ENCODE assay signal across 8 cellular contexts in the genomic region with DNA sequence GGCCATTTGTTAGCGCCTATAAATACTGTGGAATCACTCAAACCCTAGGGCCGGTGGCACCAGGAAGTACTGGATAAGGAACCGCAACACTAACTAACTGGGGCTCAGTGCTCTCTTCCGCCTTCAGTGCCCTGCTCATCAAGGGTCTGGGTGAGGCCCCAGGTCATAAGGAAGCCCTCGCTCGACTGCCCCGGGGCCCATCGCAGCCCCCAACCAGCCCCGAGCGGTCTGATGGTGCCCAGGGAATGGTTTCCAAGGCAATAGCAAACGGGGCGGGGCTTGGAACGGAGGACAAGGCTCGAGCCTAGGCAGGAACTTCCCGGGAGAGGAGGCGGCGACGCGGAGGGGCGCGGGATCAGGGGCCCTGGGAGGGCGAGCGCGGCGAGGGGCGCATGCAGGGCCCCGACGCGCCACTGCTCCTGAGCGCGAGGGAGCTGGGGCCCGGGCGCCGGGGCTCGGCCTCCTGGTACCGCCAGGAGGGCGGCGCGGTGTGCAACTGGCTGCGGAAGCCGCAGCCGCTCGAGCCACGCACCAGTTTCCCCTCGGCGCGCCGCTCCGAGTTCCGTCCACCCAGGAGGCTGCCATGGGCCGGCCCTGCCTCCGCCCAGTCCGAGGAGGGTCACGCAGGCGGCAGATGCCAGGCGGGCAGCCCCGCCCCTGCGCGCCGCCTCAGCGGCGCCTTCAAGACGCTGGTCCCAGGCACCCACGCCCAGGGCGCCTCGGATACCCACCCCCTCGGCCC. TPM values are rescaled to one million over a fixed set of nuclear protein-coding genes. Genes with fewer than 3 reads are reported as not detected.
DNase-seq lines count a peak whose midpoint lies in the region; ATAC-seq and TF ChIP-seq lines count a peak whose summit lies in the region.

A gene with protein sequence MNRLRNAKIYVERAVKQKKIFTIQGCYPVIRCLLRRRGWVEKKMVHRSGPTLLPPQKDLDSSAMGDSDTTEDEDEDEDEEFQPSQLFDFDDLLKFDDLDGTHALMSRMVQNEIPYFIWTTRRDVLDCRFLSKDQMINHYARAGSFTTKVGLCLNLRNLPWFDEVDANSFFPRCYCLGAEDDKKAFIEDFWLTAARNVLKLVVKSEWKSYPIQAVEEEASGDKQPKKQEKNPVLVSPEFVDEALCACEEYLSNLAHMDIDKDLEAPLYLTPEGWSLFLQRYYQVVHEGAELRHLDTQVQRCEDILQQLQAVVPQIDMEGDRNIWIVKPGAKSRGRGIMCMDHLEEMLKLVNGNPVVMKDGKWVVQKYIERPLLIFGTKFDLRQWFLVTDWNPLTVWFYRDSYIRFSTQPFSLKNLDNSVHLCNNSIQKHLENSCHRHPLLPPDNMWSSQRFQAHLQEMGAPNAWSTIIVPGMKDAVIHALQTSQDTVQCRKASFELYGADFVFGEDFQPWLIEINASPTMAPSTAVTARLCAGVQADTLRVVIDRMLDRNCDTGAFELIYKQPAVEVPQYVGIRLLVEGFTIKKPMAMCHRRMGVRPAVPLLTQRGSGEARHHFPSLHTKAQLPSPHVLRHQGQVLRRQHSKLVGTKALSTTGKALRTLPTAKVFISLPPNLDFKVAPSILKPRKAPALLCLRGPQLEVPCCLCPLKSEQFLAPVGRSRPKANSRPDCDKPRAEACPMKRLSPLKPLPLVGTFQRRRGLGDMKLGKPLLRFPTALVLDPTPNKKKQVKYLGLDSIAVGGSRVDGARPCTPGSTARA (plus strand): TSS at position 648 of the 742 bp plus-strand sequence. CDS start 400 bp downstream, outside the sequence.

- peak; percentile 38 to 75 (median 56) for DNase-seq in CD4-positive, CD25-positive, alpha-beta regulatory T cell
- DNase-seq in HuH-7.5 (ENCODE audit: low spot score): peak; percentile 88
- peak; percentile 57 for DNase-seq in SKM-1 (lab: John Stamatoyannopoulos, UW; ENCODE audit: unreplicated experiment)
- peak; percentile 44 for DNase-seq in activated naive CD8-positive, alpha-beta T cell treated with anti-CD3 and anti-CD28 coated beads, Interleukin-2, amount 50 U/mL, for 24 hours
- DNase-seq in glutamatergic neuron: peak; percentile 88
- peak; percentile 40 for DNase-seq in occipital lobe (lab: John Stamatoyannopoulos, UW)
- peak; percentile 90 to 94 for DNase-seq in aorta

- H3K4me3 Mint-ChIP-seq in CD4-positive, CD25-positive, alpha-beta regulatory T cell: peak within 1 kb of the TSS; percentile 92 to 95 (median 94)
- H3K4me3 Mint-ChIP-seq in activated naive CD8-positive, alpha-beta T cell treated with anti-CD3 and anti-CD28 coated beads, Interleukin-2, amount 50 U/mL, for 24 hours: peak within 1 kb of the TSS; percentile 71
- peak within 1 kb of the TSS; percentile 85 for H3K4me3 Mint-ChIP-seq in glutamatergic neuron (ENCODE audit: unreplicated experiment)

- no peaks in the 10 kb centered on the region for H3K9me3 Mint-ChIP-seq in CD4-positive, CD25-positive, alpha-beta regulatory T cell
- H3K9me3 Mint-ChIP-seq in activated naive CD8-positive, alpha-beta T cell treated with anti-CD3 and anti-CD28 coated beads, Interleukin-2, amount 50 U/mL, for 24 hours: no peaks in the 10 kb centered on the region
- peaks cover 8% of the 10 kb centered on the region for H3K9me3 Mint-ChIP-seq in glutamatergic neuron (ENCODE audit: unreplicated experiment)

- H3K27ac Mint-ChIP-seq in CD4-positive, CD25-positive, alpha-beta regulatory T cell: peak within 1 kb of the TSS; percentile 96 to 98 (median 98)
- H3K27ac Mint-ChIP-seq in activated naive CD8-positive, alpha-beta T cell treated with anti-CD3 and anti-CD28 coated beads, Interleukin-2, amount 50 U/mL, for 24 hours: peak within 1 kb of the TSS; percentile 81
- H3K27ac Mint-ChIP-seq in glutamatergic neuron (ENCODE audit: unreplicated experiment): peak within 1 kb of the TSS; percentile 74

- no peaks in the 10 kb centered on the region for H3K27me3 ChIP-seq in CD4-positive, CD25-positive, alpha-beta regulatory T cell (ENCODE audit: control insufficient read depth, insufficient read depth, low read length)
- no peaks in the 10 kb centered on the region for H3K27me3 ChIP-seq in aorta (ENCODE audit: control insufficient read depth in 1 of 2, insufficient read depth in 2 of 2, low read length in 1 of 2)

- H3K4me1 ChIP-seq in CD4-positive, CD25-positive, alpha-beta regulatory T cell (ENCODE audit: control insufficient read depth, insufficient read depth, low read length, poor library complexity, severe bottlenecking): peaks cover 32% of the 10 kb centered on the region
- no peaks in the 10 kb centered on the region for H3K4me1 ChIP-seq in aorta (ENCODE audit: control insufficient read depth in 1 of 2, insufficient read depth in 2 of 2, low read length in 2 of 2)

- H3K4me1 Mint-ChIP-seq in CD4-positive, CD25-positive, alpha-beta regulatory T cell: peaks cover 19 to 44% (median 28%) of the 10 kb centered on the region in 4 donors
- H3K4me1 Mint-ChIP-seq in activated naive CD8-positive, alpha-beta T cell treated with anti-CD3 and anti-CD28 coated beads, Interleukin-2, amount 50 U/mL, for 24 hours: peaks cover 35% of the 10 kb centered on the region
- peaks cover 32% of the 10 kb centered on the region for H3K4me1 Mint-ChIP-seq in glutamatergic neuron (ENCODE audit: low read depth, unreplicated experiment)

- TF ChIP-seq CTCF in glutamatergic neuron (IDR thresholded peaks at IDR 0.05; ENCODE audit: partially characterized antibody, unreplicated experiment): peak; percentile 7

- peak; percentile 59 to 63 for ATAC-seq in CD4-positive, CD25-positive, alpha-beta regulatory T cell (ENCODE audit: low read depth in 2 of 2)
- ATAC-seq in GM19395 (IDR thresholded peaks at IDR 0.05; ENCODE audit: unreplicated experiment): peak; percentile 49
- ATAC-seq in activated naive CD8-positive, alpha-beta T cell treated with anti-CD3 and anti-CD28 coated beads, Interleukin-2, amount 50 U/mL, for 24 hours: peak; percentile 26
- peak; percentile 90 for ATAC-seq in aorta (ENCODE audit: low FRiP score)

- intact Hi-C loops in aorta (cut with DNase I): no loop called here

- H3K27me3 Mint-ChIP-seq in CD4-positive, CD25-positive, alpha-beta regulatory T cell: no peaks in the 10 kb centered on the region
- H3K27me3 Mint-ChIP-seq in activated naive CD8-positive, alpha-beta T cell treated with anti-CD3 and anti-CD28 coated beads, Interleukin-2, amount 50 U/mL, for 24 hours: no peaks in the 10 kb centered on the region
- H3K27me3 Mint-ChIP-seq in glutamatergic neuron (ENCODE audit: unreplicated experiment): peaks cover 11% of the 10 kb centered on the region

- H3K27ac ChIP-seq in CD4-positive, CD25-positive, alpha-beta regulatory T cell (ENCODE audit: insufficient read depth, low read length, poor library complexity, severe bottlenecking): peak within 1 kb of the TSS; percentile 83
- H3K27ac ChIP-seq in aorta (ENCODE audit: low read depth in 1 of 2, low read length in 2 of 2): peak within 1 kb of the TSS; percentile 31 to 60

- peaks cover 23% of the 10 kb centered on the region for H3K36me3 Mint-ChIP-seq in CD4-positive, CD25-positive, alpha-beta regulatory T cell
- peaks cover 42% of the 10 kb centered on the region for H3K36me3 Mint-ChIP-seq in activated naive CD8-positive, alpha-beta T cell treated with anti-CD3 and anti-CD28 coated beads, Interleukin-2, amount 50 U/mL, for 24 hours (ENCODE audit: low read depth)
- peaks cover 10% of the 10 kb centered on the region for H3K36me3 Mint-ChIP-seq in glutamatergic neuron (ENCODE audit: unreplicated experiment)

- H3K36me3 ChIP-seq in CD4-positive, CD25-positive, alpha-beta regulatory T cell (ENCODE audit: control insufficient read depth, insufficient read depth, low read length): peaks cover 27% of the 10 kb centered on the region
- peaks cover 7% of the 10 kb centered on the region in 2 donors for H3K36me3 ChIP-seq in aorta (ENCODE audit: control insufficient read depth in 1 of 2, insufficient read depth in 2 of 2, low read length in 1 of 2)

- WGBS in aorta, 2 donors: 1% methylated on average over 29 to 67 of the region's 67 CpGs

- peak within 1 kb of the TSS; percentile 76 for H3K4me3 ChIP-seq in CD4-positive, CD25-positive, alpha-beta regulatory T cell (ENCODE audit: low read depth, low read length)
- peak within 1 kb of the TSS; percentile 3 to 54 for H3K4me3 ChIP-seq in aorta (ENCODE audit: low read length in 2 of 2)

- no peaks in the 10 kb centered on the region for H3K9me3 ChIP-seq in CD4-positive, CD25-positive, alpha-beta regulatory T cell (ENCODE audit: control insufficient read depth in 2 of 2, low read length in 2 of 2)
- no peaks in the 10 kb centered on the region for H3K9me3 ChIP-seq in aorta (ENCODE audit: control insufficient read depth, low read length)

RNA-seq across cellular contexts. Expression of the gene that starts here (rescaled TPM):
- 89.9 TPM for total RNA-seq in CD4-positive, CD25-positive, alpha-beta regulatory T cell
- 1 to 10 TPM; 2.3 to 3.8 (median 3.1) TPM for polyA plus RNA-seq in CD4-positive, CD25-positive, alpha-beta regulatory T cell
- total RNA-seq in glutamatergic neuron (ENCODE audit: unreplicated experiment) (45.7 TPM), occipital lobe (16.5 TPM), aorta (100 to 1,000 TPM in 1 of 2 donors, 10 to 100 TPM in 1; 40.3 to 108 TPM)
- polyA plus RNA-seq in aorta: 100 to 1,000 TPM in 1 of 2 donors, 10 to 100 TPM in 1; 12.3 to 120 TPM

Comparison
In these comparisons a context has a peak if more than half of its experiments do, and no peak if none do; other contexts are left out.
1. Peak in every context shown above with its lines: DNase-seq, ATAC-seq, H3K4me3 ChIP-seq and H3K27ac ChIP-seq.
2. ATAC-seq: peak in every context shown above with its lines; median percentile 90 in aorta; 61 in CD4-positive, CD25-positive, alpha-beta regulatory T cell; 49 in GM19395; 26 in activated naive CD8-positive, alpha-beta T cell treated with anti-CD3 and anti-CD28 coated beads, Interleukin-2, amount 50 U/mL, for 24 hours.
3. DNase-seq: peak in every context shown above with its lines; median percentile 92 in aorta; 88 in HuH-7.5; 88 in glutamatergic neuron; 57 in SKM-1; 56 in CD4-positive, CD25-positive, alpha-beta regulatory T cell; 44 in activated naive CD8-positive, alpha-beta T cell treated with anti-CD3 and anti-CD28 coated beads, Interleukin-2, amount 50 U/mL, for 24 hours; 40 in occipital lobe.